Comparison of ENCODE assay signal across 18 cellular contexts in genomic region chr5:52920929-52921328, GRCh38.
DNase-seq lines count a peak whose midpoint lies in the region; ATAC-seq and TF ChIP-seq lines count a peak whose summit lies in the region.
"Had no signal": no experiment of that assay in that cellular context is flagged by ENCODE, and none has a peak within 500 bp of the region (broad histone marks: within the 10 kb centered on the region; RNA-seq: fewer than 3 reads in every experiment).

No MANE protein-coding gene starts in this region.

- no peaks in the 10 kb centered on the region for H3K9me3 ChIP-seq in cardiac muscle cell (ENCODE audit: low read depth)
- H3K9me3 ChIP-seq: esophagus squamous epithelium, MG63 had no signal

- DNase-seq in cardiac muscle cell (ENCODE audit: low read depth in 1 of 2, low spot score in 1 of 2) (peak in 1 of 2 donors; percentile 42), Right ventricle myocardium inferior (ENCODE audit: missing footprints) (no peak), astrocyte of the spinal cord (ENCODE audit: low read depth, low spot score) (peak; percentile 25), fibroblast of villous mesenchyme (ENCODE audit: low read depth) (peak; percentile 32), T-helper 9 cell (no peak), DMS114 treated with DMSO at 0.1 percent for 48 hours (lab: John Stamatoyannopoulos, UW; ENCODE audit: unreplicated experiment) (no peak), anterior cingulate cortex (lab: John Stamatoyannopoulos, UW) (no peak)
- DNase-seq: activated CD4-positive, CD25-positive, alpha-beta regulatory T cell treated with anti-CD3 and anti-CD28 coated beads, Interleukin-2, amount 50 U/mL, for 72 hours; activated effector memory CD4-positive, alpha-beta T cell treated with anti-CD3 and anti-CD28 coated beads, Interleukin-2, amount 50 U/mL, for 16 hours; esophagus squamous epithelium; kidney glomerular epithelial cell; MG63; NCI-H187; NCI-H446; SHP77 treated with DMSO at 0.1 percent for 48 hours; stimulated activated naive CD4-positive, alpha-beta T cell treated with Interleukin-2 at 50 U/mL for 16 hours; T-helper 2 cell had no signal

- no peaks in the 10 kb centered on the region for H3K4me1 ChIP-seq in cardiac muscle cell (ENCODE audit: low read depth)

- intact Hi-C loops in Right ventricle myocardium inferior (cut with DNase I), result no loop called here

- no peak overlapping the region for H3K27ac ChIP-seq in cardiac muscle cell

- in situ Hi-C loops in astrocyte of the spinal cord (cut with HindIII; ENCODE audit: low sequenced_read_pairs), result no loop called here

- ATAC-seq in Right ventricle myocardium inferior (no peak), GM21619 (IDR thresholded peaks at IDR 0.05; ENCODE audit: unreplicated experiment) (no peak)

- H3K4me3 ChIP-seq in cardiac muscle cell, result no peak overlapping the region
- no peak overlapping the region for H3K4me3 ChIP-seq in astrocyte of the spinal cord (ENCODE audit: low read depth, low read length)
- H3K4me3 ChIP-seq in fibroblast of villous mesenchyme (ENCODE audit: low read depth, low read length), result no peak overlapping the region
- H3K4me3 ChIP-seq: esophagus squamous epithelium, MG63 had no signal

- H3K36me3 ChIP-seq in cardiac muscle cell, result no peaks in the 10 kb centered on the region
- H3K36me3 ChIP-seq: MG63 had no signal

- peak; percentile 18 for TF ChIP-seq CTCF in cardiac muscle cell (IDR thresholded peaks at IDR 0.05; ENCODE audit: low read depth, low read length)
- TF ChIP-seq CTCF in astrocyte of the spinal cord (IDR thresholded peaks at IDR 0.05; ENCODE audit: low read depth, low read length), result no peak
- TF ChIP-seq CTCF in fibroblast of villous mesenchyme (IDR thresholded peaks at IDR 0.05; ENCODE audit: insufficient read depth, low read depth, low read length), result no peak

- H3K27me3 ChIP-seq in cardiac muscle cell, result no peaks in the 10 kb centered on the region
- H3K27me3 ChIP-seq: esophagus squamous epithelium, MG63 had no signal

Comparison
In these comparisons a context has a peak if more than half of its experiments do, and no peak if none do; other contexts are left out.
1. DNase-seq: peak in astrocyte of the spinal cord (single experiment) and fibroblast of villous mesenchyme (single experiment); none in Right ventricle myocardium inferior (single experiment), T-helper 9 cell (single experiment), DMS114 treated with DMSO at 0.1 percent for 48 hours (single experiment) and anterior cingulate cortex (0 of 58).